ENCODE assay signal across 8 cellular contexts in the genomic region with DNA sequence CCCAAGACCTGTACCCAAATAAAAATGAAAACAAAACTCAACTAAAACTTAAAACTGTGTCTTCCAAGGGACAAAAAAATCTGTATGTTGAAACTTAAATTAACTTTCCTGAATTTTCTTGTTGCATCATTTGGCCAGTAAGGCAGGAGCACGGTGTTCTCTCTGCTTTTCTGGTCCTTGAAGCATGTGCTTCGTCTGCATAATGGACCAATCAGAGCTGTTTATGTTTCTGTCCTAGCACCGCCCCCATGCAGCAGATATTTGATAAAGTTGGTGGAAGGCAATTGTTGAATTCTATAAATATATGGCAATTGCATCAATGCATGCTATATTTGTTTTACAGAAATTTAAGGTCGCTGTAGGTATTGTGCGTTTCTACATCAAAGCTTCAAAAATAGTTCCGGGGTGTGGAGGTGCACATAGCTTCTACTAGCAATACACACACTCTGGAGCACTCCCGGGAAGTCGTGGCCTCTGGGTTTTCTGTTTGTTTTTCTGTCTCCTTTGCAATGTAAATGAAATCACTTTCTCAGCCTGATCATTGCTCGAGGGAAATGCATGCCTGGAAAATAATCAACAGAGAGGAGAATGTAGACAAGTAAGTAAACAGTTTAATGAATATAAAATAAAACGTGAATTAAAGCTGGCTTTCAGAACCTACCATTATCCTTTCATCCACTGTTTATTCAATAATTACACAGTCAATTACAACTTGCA.
DNase-seq lines count a peak whose midpoint lies in the region; FAIRE-seq and TF ChIP-seq lines count a peak whose summit lies in the region.
"Not testable (repeated sequence)": the region's sequence is repeated elsewhere in the genome, so short reads cannot be mapped to it uniquely, and the experiment has no call there.

No MANE protein-coding gene starts in this region.

- not testable (repeated sequence) for H3K9ac ChIP-seq in keratinocyte (ENCODE audit: control insufficient read depth, extremely low read depth, insufficient read depth, low read length); parathyroid adenoma

- peak overlapping the region; percentile 16 for H3K4me2 ChIP-seq in keratinocyte (ENCODE audit: control insufficient read depth, extremely low read depth, insufficient read depth, low read depth, low read length)
- not testable (repeated sequence) for H3K4me2 ChIP-seq in parathyroid adenoma (ENCODE audit: low read length)

- not testable (repeated sequence) for H3K9me1 ChIP-seq in keratinocyte (ENCODE audit: control insufficient read depth, extremely low read depth, insufficient read depth, low read length)

- intact Hi-C loops in vagina (cut with DNase I), result not testable (repeated sequence)

- not testable (repeated sequence) for H3K79me2 ChIP-seq in keratinocyte (ENCODE audit: control insufficient read depth, insufficient read depth, low read length); parathyroid adenoma

- H3K9me3 ChIP-seq in keratinocyte (ENCODE audit: control insufficient read depth, low read depth, low read length); parathyroid adenoma (ENCODE audit: control insufficient read depth, low read length); vagina: not testable (repeated sequence)

- not testable (repeated sequence) for FAIRE-seq in keratinocyte (lab: Jason Lieb, UNC)

- H3K27me3 ChIP-seq in keratinocyte (ENCODE audit: control insufficient read depth, extremely low read depth, insufficient read depth, low read length); parathyroid adenoma (ENCODE audit: control insufficient read depth, insufficient read depth, low read length); vagina: not testable (repeated sequence)

- H3K9me3 Mint-ChIP-seq in brain, result not testable (repeated sequence)

- peak; percentile 60 for DNase-seq in DMS153 (lab: John Stamatoyannopoulos, UW)
- DNase-seq in LNCaP clone FGC (ENCODE audit: low read depth), result peak; percentile 75
- peak; percentile 25 for DNase-seq in NCI-H510A treated with DMSO at 0.1 percent for 48 hours (lab: John Stamatoyannopoulos, UW)
- not testable (repeated sequence) for DNase-seq in keratinocyte (ENCODE audit: low read depth, low spot score); vagina (ENCODE audit: extremely low spot score in 2 of 2)

- H3K36me3 ChIP-seq in keratinocyte (ENCODE audit: control insufficient read depth in 2 of 2, extremely low read depth in 1 of 2, insufficient read depth in 2 of 2, low read length in 2 of 2); parathyroid adenoma (ENCODE audit: control insufficient read depth, insufficient read depth, low read length); vagina: not testable (repeated sequence)

- not testable (repeated sequence) for H3K4me3 ChIP-seq in LNCaP clone FGC (ENCODE audit: low read depth, low read length); keratinocyte (ENCODE audit: control insufficient read depth in 2 of 3, extremely low read depth in 1 of 3, insufficient read depth in 2 of 3, low read depth in 1 of 3, low read length in 3 of 3); parathyroid adenoma (ENCODE audit: low read depth, low read length); vagina

- not testable (repeated sequence) for TF ChIP-seq POLR2A in vagina (IDR thresholded peaks at IDR 0.05)

- peak overlapping the region in 2 of 5 experiments; percentile 36 to 42 for H3K4me3 Mint-ChIP-seq in brain

- not testable (repeated sequence) for H3K36me3 Mint-ChIP-seq in brain

- H3K27ac Mint-ChIP-seq in brain, result peak overlapping the region in 4 of 5 experiments; percentile 41 to 96 (median 86)

- H3K27me3 Mint-ChIP-seq in brain, result not testable (repeated sequence)

- peak overlapping the region; percentile 36 for H2AFZ ChIP-seq in keratinocyte (ENCODE audit: control insufficient read depth, low read length)
- not testable (repeated sequence) for H2AFZ ChIP-seq in parathyroid adenoma

- H3K4me1 Mint-ChIP-seq in brain, result peaks cover 55% of the 10 kb centered on the region

- H3K4me1 ChIP-seq in keratinocyte (ENCODE audit: control insufficient read depth, extremely low read depth, insufficient read depth, low read length) (peaks cover 37% of the 10 kb centered on the region), parathyroid adenoma (peaks cover 46% of the 10 kb centered on the region), vagina (peaks cover 33% of the 10 kb centered on the region)

- not testable (repeated sequence) for H4K20me1 ChIP-seq in keratinocyte (ENCODE audit: control insufficient read depth, extremely low read depth, insufficient read depth, low read length)

- not testable (repeated sequence) for TF ChIP-seq CTCF in LNCaP clone FGC (IDR thresholded peaks at IDR 0.05; ENCODE audit: control insufficient read depth, extremely low read depth, insufficient read depth); VCaP (conservative IDR thresholded peaks at IDR 0.05); brain (conservative IDR thresholded peaks at IDR 0.05); keratinocyte (optimal IDR thresholded peaks at IDR 0.05 in 1 of 3, IDR thresholded peaks at IDR 0.05 in 1 of 3, conservative IDR thresholded peaks at IDR 0.05 in 1 of 3; ENCODE audit: extremely low read depth in 1 of 3, insufficient read depth in 2 of 3, low read length in 3 of 3); parathyroid adenoma (IDR thresholded peaks at IDR 0.05); vagina (IDR thresholded peaks at IDR 0.05)

- dilution Hi-C loops in keratinocyte (cut with MboI; ENCODE audit: extremely low pct_ligation_motif_present, low sequenced_read_pairs), result not testable (repeated sequence)

- H3K27ac ChIP-seq in VCaP (peak overlapping the region; percentile 99), parathyroid adenoma (peak overlapping the region; percentile 99), vagina (peak overlapping the region; percentile 55)
- H3K27ac ChIP-seq in keratinocyte (ENCODE audit: control insufficient read depth, insufficient read depth, low read length), result not testable (repeated sequence)
